ENCODE assay signal across 11 cellular contexts in the genomic region with DNA sequence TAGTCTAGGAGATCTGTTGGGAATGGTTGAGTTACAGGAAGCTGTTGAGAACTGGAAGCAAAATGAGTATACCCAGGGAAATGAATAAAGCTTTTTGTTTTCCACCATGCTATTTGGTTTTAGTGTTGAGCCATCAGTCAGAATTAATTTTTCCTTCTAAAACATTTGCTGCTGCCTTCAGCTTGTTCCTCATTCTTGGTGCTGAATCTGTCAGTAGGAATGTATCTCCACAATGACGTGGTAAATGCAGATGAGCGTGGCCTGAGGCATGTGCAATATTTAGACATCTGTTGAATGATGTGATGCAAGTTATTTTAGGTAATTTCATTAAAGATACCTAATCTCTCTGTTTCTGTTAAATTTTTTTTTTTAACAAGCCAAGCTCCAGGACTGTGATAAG. TPM values are rescaled to one million over a fixed set of nuclear protein-coding genes. Genes with fewer than 3 reads are reported as not detected.
DNase-seq lines count a peak whose midpoint lies in the region; ATAC-seq lines count a peak whose summit lies in the region.
"Had no signal": no experiment of that assay in that cellular context is flagged by ENCODE, and none has a peak within 500 bp of the region (broad histone marks: within the 10 kb centered on the region; RNA-seq: fewer than 3 reads in every experiment).

No MANE protein-coding gene starts in this region.

- no peak for ATAC-seq in activated T-helper 17 cell treated with anti-CD3 and anti-CD28 coated beads, Interleukin-2, amount 50 U/mL, for 72 hours (replicated peaks)
- no peak for ATAC-seq in HG02981 (IDR thresholded peaks at IDR 0.05; ENCODE audit: unreplicated experiment)
- ATAC-seq in GM19395 (IDR thresholded peaks at IDR 0.05; ENCODE audit: unreplicated experiment): no peak
- ATAC-seq: GM23338 had no signal

- H3K4me1 Mint-ChIP-seq in activated T-helper 17 cell treated with anti-CD3 and anti-CD28 coated beads, Interleukin-2, amount 50 U/mL, for 72 hours: peaks cover 79% of the 10 kb centered on the region

- peaks cover 100% of the 10 kb centered on the region for H3K36me3 Mint-ChIP-seq in activated T-helper 17 cell treated with anti-CD3 and anti-CD28 coated beads, Interleukin-2, amount 50 U/mL, for 72 hours (ENCODE audit: low read depth)

- peak overlapping the region; percentile 72 for H3K4me3 Mint-ChIP-seq in activated T-helper 17 cell treated with anti-CD3 and anti-CD28 coated beads, Interleukin-2, amount 50 U/mL, for 72 hours
- H3K4me3 Mint-ChIP-seq: GM23338 had no signal

- H3K27ac ChIP-seq in caudate nucleus (ENCODE audit: low read depth, low read length): no peak overlapping the region

- DNase-seq in AG08395 (ENCODE audit: low spot score) (peak; percentile 79), HS-5 (ENCODE audit: low read depth) (peak; percentile 91), iris pigment epithelial cell (ENCODE audit: low read depth) (peak; percentile 95), caudate nucleus (lab: John Stamatoyannopoulos, UW) (no peak), NCI-H2196 (lab: John Stamatoyannopoulos, UW; ENCODE audit: unreplicated experiment) (no peak)
- DNase-seq: GDM1 had no signal

- H3K9me3 Mint-ChIP-seq in activated T-helper 17 cell treated with anti-CD3 and anti-CD28 coated beads, Interleukin-2, amount 50 U/mL, for 72 hours: no peaks in the 10 kb centered on the region
- H3K9me3 Mint-ChIP-seq: brain, GM23338 had no signal

- no peaks in the 10 kb centered on the region for H3K27me3 Mint-ChIP-seq in activated T-helper 17 cell treated with anti-CD3 and anti-CD28 coated beads, Interleukin-2, amount 50 U/mL, for 72 hours
- H3K27me3 Mint-ChIP-seq: brain had no signal

- H3K27ac Mint-ChIP-seq in activated T-helper 17 cell treated with anti-CD3 and anti-CD28 coated beads, Interleukin-2, amount 50 U/mL, for 72 hours: peak overlapping the region; percentile 81
- H3K27ac Mint-ChIP-seq: GM23338 had no signal

RNA-seq across cellular contexts. Expression of a gene that starts 10.9 kb away (rescaled TPM):
- 10 to 100 TPM; 46.1 to 58.1 TPM for total RNA-seq in activated T-helper 17 cell treated with anti-CD3 and anti-CD28 coated beads, Interleukin-2, amount 50 U/mL, for 72 hours

Comparison
In these comparisons a context has a peak if more than half of its experiments do, and no peak if none do; other contexts are left out.
1. DNase-seq: peak in AG08395 (single experiment), HS-5 (single experiment) and iris pigment epithelial cell (single experiment); none in caudate nucleus (0 of 61) and NCI-H2196 (single experiment).